In genomic region chr16:68420366-68420765, GRCh38 we compare ENCODE assay signal across 25 cellular contexts. TPM values are rescaled to one million over a fixed set of nuclear protein-coding genes. Genes with fewer than 3 reads are reported as not detected.
DNase-seq lines count a peak whose midpoint lies in the region; ATAC-seq and TF ChIP-seq lines count a peak whose summit lies in the region.
"Had no signal": no experiment of that assay in that cellular context is flagged by ENCODE, and none has a peak within 500 bp of the region (broad histone marks: within the 10 kb centered on the region; RNA-seq: fewer than 3 reads in every experiment).

No MANE protein-coding gene starts in this region.

- peak overlapping the region; percentile 35 for H3K27ac Mint-ChIP-seq in activated naive CD4-positive, alpha-beta T cell treated with anti-CD3 and anti-CD28 coated beads, Interleukin-2, amount 50 U/mL, for 24 hours
- H3K27ac Mint-ChIP-seq: activated CD4-positive, alpha-beta T cell treated with anti-CD3 and anti-CD28 coated beads, Interleukin-2, amount 10 ng/mL, durations not matched to agents 24 days and 14 days; activated CD8-positive, alpha-beta memory T cell treated with anti-CD3 and anti-CD28 coated beads, Interleukin-2, amount 10 ng/mL, durations not matched to agents 7 days and 5 days; H9; stimulated activated naive CD8-positive, alpha-beta T cell treated with anti-CD3 and anti-CD28 coated beads, Interleukin-15, Interleukin-2, amounts not matched to agents 100 ng/mL and 50 ng/mL, for 24 hours had no signal

- peaks cover 84% of the 10 kb centered on the region for H3K4me1 Mint-ChIP-seq in activated naive CD4-positive, alpha-beta T cell treated with anti-CD3 and anti-CD28 coated beads, Interleukin-2, amount 50 U/mL, for 24 hours

- H3K36me3 Mint-ChIP-seq in activated naive CD4-positive, alpha-beta T cell treated with anti-CD3 and anti-CD28 coated beads, Interleukin-2, amount 50 U/mL, for 24 hours = peaks cover 2% of the 10 kb centered on the region
- H3K36me3 Mint-ChIP-seq: activated CD8-positive, alpha-beta memory T cell treated with anti-CD3 and anti-CD28 coated beads, Interleukin-2, amount 10 ng/mL, durations not matched to agents 7 days and 5 days; naive thymus-derived CD8-positive, alpha-beta T cell had no signal

- H3K27me3 Mint-ChIP-seq in activated naive CD4-positive, alpha-beta T cell treated with anti-CD3 and anti-CD28 coated beads, Interleukin-2, amount 50 U/mL, for 24 hours = no peaks in the 10 kb centered on the region
- H3K27me3 Mint-ChIP-seq: activated CD4-positive, alpha-beta T cell treated with anti-CD3 and anti-CD28 coated beads, Interleukin-2, amount 10 ng/mL, durations not matched to agents 24 days and 14 days; activated CD8-positive, alpha-beta memory T cell treated with anti-CD3 and anti-CD28 coated beads, Interleukin-2, amount 10 ng/mL, durations not matched to agents 7 days and 5 days; naive thymus-derived CD8-positive, alpha-beta T cell; stimulated activated naive CD8-positive, alpha-beta T cell treated with anti-CD3 and anti-CD28 coated beads, Interleukin-15, Interleukin-2, amounts not matched to agents 100 ng/mL and 50 ng/mL, for 24 hours had no signal

- DNase-seq in activated naive CD4-positive, alpha-beta T cell treated with Interleukin-2 at 50 U/mL for 16 hours = no peak
- peak; percentile 82 for DNase-seq in NCI-H187 treated with DMSO at 0.1 percent for 48 hours (lab: John Stamatoyannopoulos, UW)
- peak; percentile 39 for DNase-seq in NCI-H748 treated with DMSO at 0.1 percent for 48 hours (lab: John Stamatoyannopoulos, UW)
- no peak for DNase-seq in omental fat pad (ENCODE audit: low spot score)
- no peak for DNase-seq in C1 segment of cervical spinal cord (lab: John Stamatoyannopoulos, UW)
- no peak for DNase-seq in stimulated activated CD4-positive, alpha-beta T cell treated with anti-CD3 and anti-CD28 coated beads, Interleukin-2, amount 100 ng/mL, for 48 hours
- DNase-seq: activated CD4-positive, alpha-beta T cell treated with anti-CD3 and anti-CD28 coated beads, Interleukin-2, amount 10 ng/mL, durations not matched to agents 24 days and 14 days; activated CD8-positive, alpha-beta memory T cell treated with anti-CD3 and anti-CD28 coated beads, Interleukin-2, amount 10 ng/mL, durations not matched to agents 7 days and 5 days; effector CD4-positive, alpha-beta T cell; foreskin keratinocyte; H9; KBM-7; MM.1S; naive thymus-derived CD8-positive, alpha-beta T cell; NCI-H2029 treated with DMSO at 0.1 percent for 48 hours; NK-92 treated with Interleukin-12 subunit alpha and Interleukin-12 subunit beta, amount 100 ng/mL, for 24 hours; stimulated activated CD4-positive, alpha-beta T cell treated with anti-CD3 and anti-CD28 coated beads, Interleukin-4, amount 100 ng/mL, for 4 hours; T-helper 2 cell had no signal

- H3K9me3 Mint-ChIP-seq in activated naive CD4-positive, alpha-beta T cell treated with anti-CD3 and anti-CD28 coated beads, Interleukin-2, amount 50 U/mL, for 24 hours = no peaks in the 10 kb centered on the region
- H3K9me3 Mint-ChIP-seq: activated CD4-positive, alpha-beta T cell treated with anti-CD3 and anti-CD28 coated beads, Interleukin-2, amount 10 ng/mL, durations not matched to agents 24 days and 14 days; H9; naive thymus-derived CD8-positive, alpha-beta T cell; stimulated activated naive CD8-positive, alpha-beta T cell treated with anti-CD3 and anti-CD28 coated beads, Interleukin-15, Interleukin-2, amounts not matched to agents 100 ng/mL and 50 ng/mL, for 24 hours had no signal

- ATAC-seq in omental fat pad (ENCODE audit: low FRiP score) = no peak
- ATAC-seq in HG03039 (IDR thresholded peaks at IDR 0.05; ENCODE audit: unreplicated experiment) = no peak
- ATAC-seq: A549; activated CD8-positive, alpha-beta memory T cell treated with anti-CD3 and anti-CD28 coated beads, Interleukin-2, amount 10 ng/mL, durations not matched to agents 7 days and 5 days; foreskin keratinocyte; left colon; naive thymus-derived CD8-positive, alpha-beta T cell; Panc1 had no signal

- H3K4me3 Mint-ChIP-seq in activated naive CD4-positive, alpha-beta T cell treated with anti-CD3 and anti-CD28 coated beads, Interleukin-2, amount 50 U/mL, for 24 hours = no peak overlapping the region
- H3K4me3 Mint-ChIP-seq: activated CD4-positive, alpha-beta T cell treated with anti-CD3 and anti-CD28 coated beads, Interleukin-2, amount 10 ng/mL, durations not matched to agents 24 days and 14 days; activated CD8-positive, alpha-beta memory T cell treated with anti-CD3 and anti-CD28 coated beads, Interleukin-2, amount 10 ng/mL, durations not matched to agents 7 days and 5 days; H9; stimulated activated naive CD8-positive, alpha-beta T cell treated with anti-CD3 and anti-CD28 coated beads, Interleukin-15, Interleukin-2, amounts not matched to agents 100 ng/mL and 50 ng/mL, for 24 hours had no signal

- TF ChIP-seq CTCF in omental fat pad (IDR thresholded peaks at IDR 0.05) = no peak

RNA-seq across cellular contexts. Expression of gene SMPD3, which starts 27.9 kb away (rescaled TPM):
- total RNA-seq in omental fat pad = 10 to 100 TPM in 2 of 4 donors, 1 to 10 TPM in 1, under 1 TPM in 1; 0.63 to 44.8 (median 8.1) TPM
- total RNA-seq: osteocyte had no signal

Comparison
In these comparisons a context has a peak if more than half of its experiments do, and no peak if none do; other contexts are left out.
1. DNase-seq: peak in NCI-H187 treated with DMSO at 0.1 percent for 48 hours (single experiment) and NCI-H748 treated with DMSO at 0.1 percent for 48 hours (single experiment); none in activated naive CD4-positive, alpha-beta T cell treated with Interleukin-2 at 50 U/mL for 16 hours (single experiment), omental fat pad (single experiment), C1 segment of cervical spinal cord (0 of 14) and stimulated activated CD4-positive, alpha-beta T cell treated with anti-CD3 and anti-CD28 coated beads, Interleukin-2, amount 100 ng/mL, for 48 hours (0 of 2).